ENCODE assay signal across 8 cellular contexts in the genomic region with DNA sequence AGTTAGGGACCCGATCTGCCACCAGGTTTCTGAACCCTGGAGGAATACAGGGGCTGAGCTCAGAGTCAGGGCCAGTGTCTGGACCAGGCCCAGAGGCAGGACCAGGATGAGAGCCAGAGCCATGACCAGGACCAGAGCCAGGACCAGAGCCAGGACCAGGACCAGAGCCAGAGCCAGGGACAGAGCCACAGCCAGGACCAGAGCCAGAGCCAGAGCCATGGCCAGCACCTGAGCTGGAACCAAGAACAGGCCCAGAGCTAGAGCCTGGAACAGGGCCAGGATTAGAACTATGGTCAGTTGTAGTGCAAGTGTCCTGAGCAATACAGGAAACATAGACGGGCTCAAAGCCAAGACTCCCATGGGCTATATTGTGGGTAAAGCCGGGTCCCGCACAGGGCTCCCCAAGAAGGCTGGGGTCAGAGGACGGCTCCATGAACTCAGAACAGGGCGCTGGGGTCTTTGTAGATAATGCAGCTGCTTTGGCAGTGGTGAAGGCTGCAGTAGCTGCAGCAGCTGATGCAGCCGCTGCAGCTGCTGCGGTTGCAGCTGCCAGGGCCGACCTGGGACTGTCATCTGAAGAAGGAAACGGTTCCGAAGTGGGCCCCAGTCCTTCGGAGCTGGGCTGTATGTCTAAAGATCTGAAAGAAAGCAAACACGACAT. TPM values are rescaled to one million over a fixed set of nuclear protein-coding genes. Genes with fewer than 3 reads are reported as not detected.
A peak's percentile ranks its signal among the peaks of the same experiment; 100 is the strongest.
DNase-seq lines count a peak whose midpoint lies in the region; ATAC-seq and TF ChIP-seq lines count a peak whose summit lies in the region.

No MANE protein-coding gene starts in this region.

- no peaks in the 10 kb centered on the region for H3K36me3 ChIP-seq in brain microvascular endothelial cell (replicated peaks)
- peaks cover 0 to 17% of the 10 kb centered on the region in 2 donors for H3K36me3 ChIP-seq in lung (ENCODE audit: control insufficient read depth in 2 of 2, insufficient read depth in 2 of 2, low read length in 2 of 2)
- peaks cover 31% of the 10 kb centered on the region for H3K36me3 ChIP-seq in upper lobe of right lung

- peaks cover 47% of the 10 kb centered on the region for H3K4me1 Mint-ChIP-seq in activated naive CD4-positive, alpha-beta T cell treated with anti-CD3 and anti-CD28 coated beads, Interleukin-2, amount 10 ng/mL, durations not matched to agents 7 days and 5 days

- H3K9me3 ChIP-seq in lung (ENCODE audit: control insufficient read depth in 2 of 2, insufficient read depth in 1 of 2, low read length in 1 of 2) (no peaks in the 10 kb centered on the region), upper lobe of right lung (no peaks in the 10 kb centered on the region)

- in situ Hi-C loops in brain microvascular endothelial cell (cut with HindIII; ENCODE audit: low pct_ligation_motif_present, low sequenced_read_pairs), result no loop called here

- 17% methylated on average over 13 of the region's 13 CpGs for WGBS in lung, 2 donors

- no peak for TF ChIP-seq CTCF in brain microvascular endothelial cell (IDR thresholded peaks at IDR 0.05; ENCODE audit: low read depth, low read length, missing control alignments)
- no peak for TF ChIP-seq CTCF in lung (IDR thresholded peaks at IDR 0.05; ENCODE audit: control extremely low read depth, extremely low read depth)
- TF ChIP-seq CTCF in upper lobe of right lung (IDR thresholded peaks at IDR 0.05), result no peak

- H3K4me1 ChIP-seq in lung (ENCODE audit: control insufficient read depth in 2 of 2, insufficient read depth in 2 of 2, low read length in 2 of 2) (peaks cover 9 to 16% of the 10 kb centered on the region in 2 donors), upper lobe of right lung (peaks cover 31% of the 10 kb centered on the region)

- H3K27me3 Mint-ChIP-seq in activated naive CD4-positive, alpha-beta T cell treated with anti-CD3 and anti-CD28 coated beads, Interleukin-2, amount 10 ng/mL, durations not matched to agents 7 days and 5 days, result peaks cover 4% of the 10 kb centered on the region

- H3K27ac Mint-ChIP-seq in activated naive CD4-positive, alpha-beta T cell treated with anti-CD3 and anti-CD28 coated beads, Interleukin-2, amount 10 ng/mL, durations not matched to agents 7 days and 5 days, result peak overlapping the region; percentile 96

- ATAC-seq in lung (ENCODE audit: insufficient read depth, low FRiP score) (no peak), upper lobe of right lung (no peak), HG02588 (IDR thresholded peaks at IDR 0.05; ENCODE audit: unreplicated experiment) (no peak), GM18907 (IDR thresholded peaks at IDR 0.05; ENCODE audit: unreplicated experiment) (no peak)

- H3K27me3 ChIP-seq in brain microvascular endothelial cell (replicated peaks) (no peaks in the 10 kb centered on the region), lung (ENCODE audit: control insufficient read depth, insufficient read depth) (no peaks in the 10 kb centered on the region), upper lobe of right lung (no peaks in the 10 kb centered on the region)

- H3K36me3 Mint-ChIP-seq in activated naive CD4-positive, alpha-beta T cell treated with anti-CD3 and anti-CD28 coated beads, Interleukin-2, amount 10 ng/mL, durations not matched to agents 7 days and 5 days, result peaks cover 22% of the 10 kb centered on the region

- DNase-seq in activated naive CD4-positive, alpha-beta T cell treated with anti-CD3 and anti-CD28 coated beads, Interleukin-2, amount 10 ng/mL, durations not matched to agents 7 days and 5 days, result no peak
- DNase-seq in activated naive CD4-positive, alpha-beta T cell (lab: John Stamatoyannopoulos, UW), result no peak
- no peak for DNase-seq in brain microvascular endothelial cell
- DNase-seq in lung (ENCODE audit: low spot score), result no peak
- DNase-seq in upper lobe of right lung, result no peak
- no peak for DNase-seq in NCI-H2227 (lab: John Stamatoyannopoulos, UW; ENCODE audit: unreplicated experiment)

- peak overlapping the region; percentile 74 for H3K4me3 Mint-ChIP-seq in activated naive CD4-positive, alpha-beta T cell treated with anti-CD3 and anti-CD28 coated beads, Interleukin-2, amount 10 ng/mL, durations not matched to agents 7 days and 5 days

- peaks cover 3% of the 10 kb centered on the region for H3K9me3 Mint-ChIP-seq in activated naive CD4-positive, alpha-beta T cell treated with anti-CD3 and anti-CD28 coated beads, Interleukin-2, amount 10 ng/mL, durations not matched to agents 7 days and 5 days

- no peak overlapping the region for H3K27ac ChIP-seq in brain microvascular endothelial cell
- peak overlapping the region; percentile 1 to 65 for H3K27ac ChIP-seq in lung (ENCODE audit: low read depth in 1 of 2, low read length in 1 of 2)
- peak overlapping the region; percentile 67 for H3K27ac ChIP-seq in upper lobe of right lung

- intact Hi-C loops in upper lobe of right lung (cut with DNase I), result no loop called here

- H3K4me3 ChIP-seq in brain microvascular endothelial cell (ENCODE audit: low read depth, low read length) (peak overlapping the region; percentile 59), lung (peak overlapping the region; percentile 54), upper lobe of right lung (peak overlapping the region; percentile 66)

- CTCF ChIA-PET in activated naive CD4-positive, alpha-beta T cell treated with anti-CD3 and anti-CD28 coated beads, Interleukin-2, amount 10 ng/mL, durations not matched to agents 7 days and 5 days (lab: Charles Lee), result interaction anchor here (0.8 to 2.7 kb wide), 10 partner anchors 13 to 208 kb away, joined by 3 to 14 read pairs (median 4); partner anchors contain the start of genes CCDC107, CREB3, RMRP and TLN1

RNA-seq across cellular contexts. Expression of gene SPAG8, which starts 0.6 kb away (rescaled TPM):
- total RNA-seq in lung, result 10 to 100 TPM; 11.1 to 20.6 TPM
- polyA plus RNA-seq in lung, result 1 to 10 TPM; 5.8 to 6.9 TPM
- total RNA-seq in upper lobe of right lung, result 2.8 TPM

RNA-seq across cellular contexts. Expression of gene HINT2, which starts 3.3 kb away (rescaled TPM):
- total RNA-seq in lung (10 to 100 TPM; 19.9 to 64.9 TPM), upper lobe of right lung (37.1 TPM)
- 100 to 1,000 TPM in 1 of 2 donors, 10 to 100 TPM in 1; 52.6 to 112 TPM for polyA plus RNA-seq in lung

RNA-seq across cellular contexts. Expression of gene FAM221B, which starts 17.0 kb away (rescaled TPM):
- total RNA-seq in lung, result under 1 TPM; 0.14 to 0.25 TPM
- polyA plus RNA-seq in lung, result under 1 TPM; 0.10 to 0.13 TPM
- not detected for total RNA-seq in upper lobe of right lung

RNA-seq across cellular contexts. Expression of gene TMEM8B, which starts 17.5 kb away (rescaled TPM):
- total RNA-seq in lung (10 to 100 TPM; 11.6 to 13.1 TPM), upper lobe of right lung (13.7 TPM)
- polyA plus RNA-seq in lung, result 1 to 10 TPM; 6.3 to 6.6 TPM

RNA-seq across cellular contexts. Expression of gene NPR2, which starts 20.1 kb away (rescaled TPM):
- total RNA-seq in lung (10 to 100 TPM; 16.0 to 16.1 TPM), upper lobe of right lung (21.7 TPM)
- polyA plus RNA-seq in lung, result 10 to 100 TPM in 1 of 2 donors, 1 to 10 TPM in 1; 6.2 to 11.1 TPM
